ENCODE assay signal across 8 cellular contexts in the genomic region with DNA sequence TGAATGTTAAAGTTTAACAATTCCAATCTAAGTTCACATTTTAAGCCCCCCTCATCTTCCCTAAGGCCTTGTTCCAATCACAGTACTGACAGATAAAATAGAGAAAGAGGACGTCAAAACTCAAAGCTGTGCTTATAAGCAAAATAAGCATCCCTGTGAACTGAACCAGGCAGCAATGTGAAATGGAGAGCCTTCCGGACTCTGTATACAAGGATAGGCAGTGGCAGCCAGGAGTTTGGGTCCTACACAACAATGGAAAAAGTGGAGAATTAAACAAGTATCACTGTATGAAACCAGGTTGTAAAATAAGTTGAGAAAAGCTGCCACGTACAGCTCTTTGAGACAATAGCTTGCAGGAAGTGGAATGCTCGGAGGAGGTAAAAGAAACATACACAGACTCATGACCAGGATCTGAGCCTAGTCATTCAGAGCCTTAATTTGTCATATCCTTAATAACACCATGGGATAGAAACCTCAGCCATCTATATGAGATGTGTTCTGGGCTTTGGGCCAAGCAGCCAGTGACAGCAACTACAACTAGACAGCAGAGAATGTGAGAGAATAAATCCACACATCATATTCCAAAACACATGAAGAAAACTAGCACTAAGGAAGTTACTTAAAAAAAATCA. TPM values are rescaled to one million over a fixed set of nuclear protein-coding genes. Genes with fewer than 3 reads are reported as not detected.
DNase-seq lines count a peak whose midpoint lies in the region; ATAC-seq and TF ChIP-seq lines count a peak whose summit lies in the region.

No MANE protein-coding gene starts in this region.

- 18 to 24% methylated on average over 4 of the region's 4 CpGs for WGBS in GM23248 (ENCODE audit: low coverage in 1 of 2, low lambda C conversion rate in 2 of 2, missing lambda C conversion rate in 2 of 2), 2 experiments

- peak; percentile 93 for ATAC-seq in SK-N-SH treated with all-trans-retinoic acid at 6 μM for 48 hours
- no peak for ATAC-seq in GM21390 (IDR thresholded peaks at IDR 0.05; ENCODE audit: unreplicated experiment)

- peak overlapping the region; percentile 65 for H3K4me2 ChIP-seq in GM23248 (ENCODE audit: unreplicated experiment)

- H3K9me3 ChIP-seq in GM23248 (ENCODE audit: low read depth): no peaks in the 10 kb centered on the region

- H3K9ac ChIP-seq in GM23248: peak overlapping the region; percentile 82

- TF ChIP-seq CTCF in foreskin fibroblast (IDR thresholded peaks at IDR 0.05; ENCODE audit: low read depth, low read length): no peak

- no peaks in the 10 kb centered on the region for H3K79me2 ChIP-seq in GM23248 (ENCODE audit: insufficient read depth)

- H3K4me3 ChIP-seq in GM23248: no peak overlapping the region
- no peak overlapping the region for H3K4me3 ChIP-seq in foreskin fibroblast (ENCODE audit: low read depth in 1 of 2, low read length in 2 of 2)

- peak overlapping the region; percentile 84 for H2AFZ ChIP-seq in GM23248

- H3K9me2 ChIP-seq in GM23248 (ENCODE audit: insufficient read depth): no peaks in the 10 kb centered on the region

- H3K27me3 ChIP-seq in GM23248 (replicated peaks; ENCODE audit: insufficient read depth): no peaks in the 10 kb centered on the region

- H3K36me3 ChIP-seq in GM23248 (ENCODE audit: low read depth): no peaks in the 10 kb centered on the region

- intact Hi-C loops in posterior vena cava (cut with DNase I): no loop called here

- no peaks in the 10 kb centered on the region for H4K20me1 ChIP-seq in GM23248 (ENCODE audit: insufficient read depth)

- H3K27ac ChIP-seq in GM23248: peak overlapping the region; percentile 97

- DNase-seq in GM23248: peak; percentile 92
- DNase-seq in foreskin fibroblast: peak; percentile 91 to 93
- DNase-seq in pulmonary artery endothelial cell (ENCODE audit: low read depth, low spot score): peak; percentile 99
- no peak for DNase-seq in NOMO-1 (lab: John Stamatoyannopoulos, UW; ENCODE audit: unreplicated experiment in 2 of 2)
- no peak for DNase-seq in posterior vena cava (ENCODE audit: low spot score)
- DNase-seq in retina: no peak

- H3K4me1 ChIP-seq in GM23248 (ENCODE audit: insufficient read depth): peaks cover 20% of the 10 kb centered on the region

- in situ Hi-C loops in GM23248 (cut with MboI): no loop called here

- H3F3A ChIP-seq in GM23248 (ENCODE audit: insufficient read depth): peaks cover 17% of the 10 kb centered on the region

TF ChIP-seq in SK-N-SH treated with all-trans-retinoic acid at 6 μM for 48 hours, 23 proteins besides CTCF, POLR2A, EP300 and RAD21:
- no peak for TF ChIP-seq ZC3H10 (CRISPR knock-in tag; IDR thresholded peaks at IDR 0.05)
- no peak for TF ChIP-seq ARNTL (CRISPR knock-in tag; IDR thresholded peaks at IDR 0.05; ENCODE audit: borderline replicate concordance, low read depth)
- TF ChIP-seq, protein P1, sequence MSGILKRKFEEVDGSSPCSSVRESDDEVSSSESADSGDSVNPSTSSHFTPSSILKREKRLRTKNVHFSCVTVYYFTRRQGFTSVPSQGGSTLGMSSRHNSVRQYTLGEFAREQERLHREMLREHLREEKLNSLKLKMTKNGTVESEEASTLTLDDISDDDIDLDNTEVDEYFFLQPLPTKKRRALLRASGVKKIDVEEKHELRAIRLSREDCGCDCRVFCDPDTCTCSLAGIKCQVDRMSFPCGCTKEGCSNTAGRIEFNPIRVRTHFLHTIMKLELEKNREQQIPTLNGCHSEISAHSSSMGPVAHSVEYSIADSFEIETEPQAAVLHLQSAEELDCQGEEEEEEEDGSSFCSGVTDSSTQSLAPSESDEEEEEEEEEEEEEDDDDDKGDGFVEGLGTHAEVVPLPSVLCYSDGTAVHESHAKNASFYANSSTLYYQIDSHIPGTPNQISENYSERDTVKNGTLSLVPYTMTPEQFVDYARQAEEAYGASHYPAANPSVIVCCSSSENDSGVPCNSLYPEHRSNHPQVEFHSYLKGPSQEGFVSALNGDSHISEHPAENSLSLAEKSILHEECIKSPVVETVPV (CRISPR knock-in tag; IDR thresholded peaks at IDR 0.05): no peak
- no peak for TF ChIP-seq RARB (CRISPR knock-in tag; IDR thresholded peaks at IDR 0.05)
- TF ChIP-seq ISL1 (CRISPR knock-in tag; IDR thresholded peaks at IDR 0.05): no peak
- TF ChIP-seq, protein P2, sequence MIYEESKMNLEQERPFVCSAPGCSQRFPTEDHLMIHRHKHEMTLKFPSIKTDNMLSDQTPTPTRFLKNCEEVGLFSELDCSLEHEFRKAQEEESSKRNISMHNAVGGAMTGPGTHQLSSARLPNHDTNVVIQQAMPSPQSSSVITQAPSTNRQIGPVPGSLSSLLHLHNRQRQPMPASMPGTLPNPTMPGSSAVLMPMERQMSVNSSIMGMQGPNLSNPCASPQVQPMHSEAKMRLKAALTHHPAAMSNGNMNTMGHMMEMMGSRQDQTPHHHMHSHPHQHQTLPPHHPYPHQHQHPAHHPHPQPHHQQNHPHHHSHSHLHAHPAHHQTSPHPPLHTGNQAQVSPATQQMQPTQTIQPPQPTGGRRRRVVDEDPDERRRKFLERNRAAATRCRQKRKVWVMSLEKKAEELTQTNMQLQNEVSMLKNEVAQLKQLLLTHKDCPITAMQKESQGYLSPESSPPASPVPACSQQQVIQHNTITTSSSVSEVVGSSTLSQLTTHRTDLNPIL (CRISPR knock-in tag; IDR thresholded peaks at IDR 0.05; ENCODE audit: low read depth): no peak
- no peak for TF ChIP-seq OSR1 (CRISPR knock-in tag; IDR thresholded peaks at IDR 0.05)
- TF ChIP-seq PPARA (CRISPR knock-in tag; IDR thresholded peaks at IDR 0.05; ENCODE audit: borderline replicate concordance): no peak
- TF ChIP-seq, protein P3, sequence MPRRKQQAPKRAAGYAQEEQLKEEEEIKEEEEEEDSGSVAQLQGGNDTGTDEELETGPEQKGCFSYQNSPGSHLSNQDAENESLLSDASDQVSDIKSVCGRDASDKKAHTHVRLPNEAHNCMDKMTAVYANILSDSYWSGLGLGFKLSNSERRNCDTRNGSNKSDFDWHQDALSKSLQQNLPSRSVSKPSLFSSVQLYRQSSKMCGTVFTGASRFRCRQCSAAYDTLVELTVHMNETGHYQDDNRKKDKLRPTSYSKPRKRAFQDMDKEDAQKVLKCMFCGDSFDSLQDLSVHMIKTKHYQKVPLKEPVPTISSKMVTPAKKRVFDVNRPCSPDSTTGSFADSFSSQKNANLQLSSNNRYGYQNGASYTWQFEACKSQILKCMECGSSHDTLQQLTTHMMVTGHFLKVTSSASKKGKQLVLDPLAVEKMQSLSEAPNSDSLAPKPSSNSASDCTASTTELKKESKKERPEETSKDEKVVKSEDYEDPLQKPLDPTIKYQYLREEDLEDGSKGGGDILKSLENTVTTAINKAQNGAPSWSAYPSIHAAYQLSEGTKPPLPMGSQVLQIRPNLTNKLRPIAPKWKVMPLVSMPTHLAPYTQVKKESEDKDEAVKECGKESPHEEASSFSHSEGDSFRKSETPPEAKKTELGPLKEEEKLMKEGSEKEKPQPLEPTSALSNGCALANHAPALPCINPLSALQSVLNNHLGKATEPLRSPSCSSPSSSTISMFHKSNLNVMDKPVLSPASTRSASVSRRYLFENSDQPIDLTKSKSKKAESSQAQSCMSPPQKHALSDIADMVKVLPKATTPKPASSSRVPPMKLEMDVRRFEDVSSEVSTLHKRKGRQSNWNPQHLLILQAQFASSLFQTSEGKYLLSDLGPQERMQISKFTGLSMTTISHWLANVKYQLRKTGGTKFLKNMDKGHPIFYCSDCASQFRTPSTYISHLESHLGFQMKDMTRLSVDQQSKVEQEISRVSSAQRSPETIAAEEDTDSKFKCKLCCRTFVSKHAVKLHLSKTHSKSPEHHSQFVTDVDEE (CRISPR knock-in tag; IDR thresholded peaks at IDR 0.05): no peak
- TF ChIP-seq ZNF565 (CRISPR knock-in tag; conservative IDR thresholded peaks at IDR 0.05; ENCODE audit: low read depth): no peak
- no peak for TF ChIP-seq SNAI2 (CRISPR knock-in tag; IDR thresholded peaks at IDR 0.05)
- TF ChIP-seq, protein P4, sequence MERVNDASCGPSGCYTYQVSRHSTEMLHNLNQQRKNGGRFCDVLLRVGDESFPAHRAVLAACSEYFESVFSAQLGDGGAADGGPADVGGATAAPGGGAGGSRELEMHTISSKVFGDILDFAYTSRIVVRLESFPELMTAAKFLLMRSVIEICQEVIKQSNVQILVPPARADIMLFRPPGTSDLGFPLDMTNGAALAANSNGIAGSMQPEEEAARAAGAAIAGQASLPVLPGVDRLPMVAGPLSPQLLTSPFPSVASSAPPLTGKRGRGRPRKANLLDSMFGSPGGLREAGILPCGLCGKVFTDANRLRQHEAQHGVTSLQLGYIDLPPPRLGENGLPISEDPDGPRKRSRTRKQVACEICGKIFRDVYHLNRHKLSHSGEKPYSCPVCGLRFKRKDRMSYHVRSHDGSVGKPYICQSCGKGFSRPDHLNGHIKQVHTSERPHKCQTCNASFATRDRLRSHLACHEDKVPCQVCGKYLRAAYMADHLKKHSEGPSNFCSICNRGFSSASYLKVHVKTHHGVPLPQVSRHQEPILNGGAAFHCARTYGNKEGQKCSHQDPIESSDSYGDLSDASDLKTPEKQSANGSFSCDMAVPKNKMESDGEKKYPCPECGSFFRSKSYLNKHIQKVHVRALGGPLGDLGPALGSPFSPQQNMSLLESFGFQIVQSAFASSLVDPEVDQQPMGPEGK (CRISPR knock-in tag; IDR thresholded peaks at IDR 0.05; ENCODE audit: borderline replicate concordance): no peak
- TF ChIP-seq, protein P5, sequence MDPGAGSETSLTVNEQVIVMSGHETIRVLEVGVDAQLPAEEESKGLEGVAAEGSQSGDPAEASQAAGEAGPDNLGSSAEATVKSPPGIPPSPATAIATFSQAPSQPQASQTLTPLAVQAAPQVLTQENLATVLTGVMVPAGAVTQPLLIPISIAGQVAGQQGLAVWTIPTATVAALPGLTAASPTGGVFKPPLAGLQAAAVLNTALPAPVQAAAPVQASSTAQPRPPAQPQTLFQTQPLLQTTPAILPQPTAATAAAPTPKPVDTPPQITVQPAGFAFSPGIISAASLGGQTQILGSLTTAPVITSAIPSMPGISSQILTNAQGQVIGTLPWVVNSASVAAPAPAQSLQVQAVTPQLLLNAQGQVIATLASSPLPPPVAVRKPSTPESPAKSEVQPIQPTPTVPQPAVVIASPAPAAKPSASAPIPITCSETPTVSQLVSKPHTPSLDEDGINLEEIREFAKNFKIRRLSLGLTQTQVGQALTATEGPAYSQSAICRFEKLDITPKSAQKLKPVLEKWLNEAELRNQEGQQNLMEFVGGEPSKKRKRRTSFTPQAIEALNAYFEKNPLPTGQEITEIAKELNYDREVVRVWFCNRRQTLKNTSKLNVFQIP (CRISPR knock-in tag; IDR thresholded peaks at IDR 0.05; ENCODE audit: borderline replicate concordance, low read depth): no peak
- no peak for TF ChIP-seq TOX (CRISPR knock-in tag; IDR thresholded peaks at IDR 0.05; ENCODE audit: borderline replicate concordance)
- no peak for TF ChIP-seq ESRRG (CRISPR knock-in tag; IDR thresholded peaks at IDR 0.05)
- TF ChIP-seq ZNF70 (CRISPR knock-in tag; IDR thresholded peaks at IDR 0.05): no peak

RNA-seq across cellular contexts. Expression of a gene that starts 55.2 kb away (rescaled TPM):
- total RNA-seq in GM23248 (2014; rRNA removed; shearing (Covaris generic)): 0.11 TPM in 1 of 2 replicates, not detected in the other
- polyA plus RNA-seq in GM23248 (2016; fragmentation: Nextera tagmentation; extraction: Ambion mirVana): 0.09 and 0.10 TPM in 2 replicates
- 71.1 and 103 TPM in 2 replicates for total RNA-seq in pulmonary artery endothelial cell
- 10 to 100 TPM; 22.6 to 31.0 TPM for total RNA-seq in posterior vena cava

Comparison
In these comparisons a context has a peak if more than half of its experiments do, and no peak if none do; other contexts are left out.
1. DNase-seq: peak in GM23248 (single experiment), foreskin fibroblast (2 of 2) and pulmonary artery endothelial cell (single experiment); none in NOMO-1 (0 of 2), posterior vena cava (single experiment) and retina (single experiment).
2. RNA of a gene that starts 55.2 kb away (total RNA-seq): 71.1 to 103 TPM in pulmonary artery endothelial cell and 22.6 to 31.0 TPM in posterior vena cava; 0.11 TPM in GM23248; every median in the first group is over 10 times any median in the second.